ENCODE assay signal across 13 cellular contexts in the genomic region with DNA sequence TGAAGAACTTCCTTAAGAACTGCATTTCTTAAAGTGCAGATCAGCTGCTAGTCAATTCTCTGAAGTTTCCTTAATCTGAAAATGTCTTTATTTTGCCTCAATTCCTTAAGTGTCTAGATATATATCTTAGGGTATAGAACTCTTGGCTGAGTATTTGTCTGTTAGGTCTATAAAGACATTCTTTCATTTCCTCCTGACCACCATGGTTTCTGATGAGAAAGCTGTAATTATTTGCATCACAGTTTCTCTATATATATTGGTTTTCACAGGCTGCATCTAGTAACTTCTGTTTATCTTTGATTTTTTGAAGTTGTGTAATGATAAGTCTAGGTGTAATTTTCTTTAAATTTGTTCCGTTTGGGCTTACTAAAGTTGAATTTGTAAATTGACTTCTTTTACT. TPM values are rescaled to one million over a fixed set of nuclear protein-coding genes. Genes with fewer than 3 reads are reported as not detected.
DNase-seq lines count a peak whose midpoint lies in the region; ATAC-seq lines count a peak whose summit lies in the region.
"Had no signal": no experiment of that assay in that cellular context is flagged by ENCODE, and none has a peak within 500 bp of the region (broad histone marks: within the 10 kb centered on the region; RNA-seq: fewer than 3 reads in every experiment).

No MANE protein-coding gene starts in this region.

- H3K9me3 Mint-ChIP-seq in activated T-helper 1 cell treated with anti-CD3 and anti-CD28 coated beads, Interleukin-12 subunit alpha, Interleukin-12 subunit beta, Interleukin-2, Interleukin-4 antibody, amounts not matched to agents 30 ng/mL and 10 ng/mL and 1 ng/mL, durations not matched to agents 14 hours and 24 hours and 36 hours = peaks cover 20% of the 10 kb centered on the region
- H3K9me3 Mint-ChIP-seq: central memory CD8-positive, alpha-beta T cell had no signal

- H3K4me3 Mint-ChIP-seq in activated T-helper 1 cell treated with anti-CD3 and anti-CD28 coated beads, Interleukin-12 subunit alpha, Interleukin-12 subunit beta, Interleukin-2, Interleukin-4 antibody, amounts not matched to agents 30 ng/mL and 10 ng/mL and 1 ng/mL, durations not matched to agents 14 hours and 24 hours and 36 hours = peak overlapping the region; percentile 19
- H3K4me3 Mint-ChIP-seq: activated naive CD8-positive, alpha-beta T cell treated with anti-CD3 and anti-CD28 coated beads for 36 hours; central memory CD8-positive, alpha-beta T cell had no signal

- intact Hi-C loops in activated T-helper 1 cell treated with anti-CD3 and anti-CD28 coated beads, Interleukin-12 subunit alpha, Interleukin-12 subunit beta, Interleukin-2, Interleukin-4 antibody, amounts not matched to agents 30 ng/mL and 10 ng/mL and 1 ng/mL, durations not matched to agents 14 hours and 24 hours and 36 hours (cut with micrococcal nuclease) = loop anchor here (1.0 kb wide), 1 partner anchor 11 kb away; no protein-coding TSS in a partner anchor

- no peak for DNase-seq in activated T-helper 1 cell treated with anti-CD3 and anti-CD28 coated beads, Interleukin-12 subunit alpha, Interleukin-12 subunit beta, Interleukin-2, Interleukin-4 antibody, amounts not matched to agents 30 ng/mL and 10 ng/mL and 1 ng/mL, durations not matched to agents 14 hours and 24 hours and 36 hours (ENCODE audit: low spot score)
- DNase-seq in NCI-H226 = no peak
- DNase-seq in NCI-H2227 treated with DMSO at 0.1 percent for 48 hours (lab: John Stamatoyannopoulos, UW) = no peak
- DNase-seq in NCI-H774 (lab: John Stamatoyannopoulos, UW) = no peak
- DNase-seq: activated naive CD8-positive, alpha-beta T cell treated with anti-CD3 and anti-CD28 coated beads for 36 hours; NCI-H2171 treated with DMSO at 0.1 percent for 48 hours; Peyer's patch; substantia nigra; T-helper 17 cell had no signal

- H3K27me3 Mint-ChIP-seq in activated T-helper 1 cell treated with anti-CD3 and anti-CD28 coated beads, Interleukin-12 subunit alpha, Interleukin-12 subunit beta, Interleukin-2, Interleukin-4 antibody, amounts not matched to agents 30 ng/mL and 10 ng/mL and 1 ng/mL, durations not matched to agents 14 hours and 24 hours and 36 hours (ENCODE audit: insufficient read depth) = no peaks in the 10 kb centered on the region
- H3K27me3 Mint-ChIP-seq: central memory CD8-positive, alpha-beta T cell; T-helper 17 cell had no signal

- H3K36me3 Mint-ChIP-seq in activated T-helper 1 cell treated with anti-CD3 and anti-CD28 coated beads, Interleukin-12 subunit alpha, Interleukin-12 subunit beta, Interleukin-2, Interleukin-4 antibody, amounts not matched to agents 30 ng/mL and 10 ng/mL and 1 ng/mL, durations not matched to agents 14 hours and 24 hours and 36 hours (ENCODE audit: low read depth) = peaks cover 54% of the 10 kb centered on the region

- ATAC-seq in GM19035 (IDR thresholded peaks at IDR 0.05; ENCODE audit: unreplicated experiment) (peak; percentile 80), GM21717 (IDR thresholded peaks at IDR 0.05; ENCODE audit: unreplicated experiment) (peak; percentile 78), HG03103 (IDR thresholded peaks at IDR 0.05; ENCODE audit: low read depth, unreplicated experiment) (peak; percentile 51)
- ATAC-seq: T-helper 17 cell had no signal

- peaks cover 96% of the 10 kb centered on the region for H3K4me1 Mint-ChIP-seq in activated T-helper 1 cell treated with anti-CD3 and anti-CD28 coated beads, Interleukin-12 subunit alpha, Interleukin-12 subunit beta, Interleukin-2, Interleukin-4 antibody, amounts not matched to agents 30 ng/mL and 10 ng/mL and 1 ng/mL, durations not matched to agents 14 hours and 24 hours and 36 hours (ENCODE audit: low read depth)

- peak overlapping the region; percentile 41 for H3K27ac Mint-ChIP-seq in activated T-helper 1 cell treated with anti-CD3 and anti-CD28 coated beads, Interleukin-12 subunit alpha, Interleukin-12 subunit beta, Interleukin-2, Interleukin-4 antibody, amounts not matched to agents 30 ng/mL and 10 ng/mL and 1 ng/mL, durations not matched to agents 14 hours and 24 hours and 36 hours
- H3K27ac Mint-ChIP-seq: activated naive CD8-positive, alpha-beta T cell treated with anti-CD3 and anti-CD28 coated beads for 36 hours; T-helper 17 cell had no signal

RNA-seq across cellular contexts. Expression of a gene that starts 15.2 kb away (rescaled TPM):
- total RNA-seq in activated T-helper 1 cell treated with anti-CD3 and anti-CD28 coated beads, Interleukin-12 subunit alpha, Interleukin-12 subunit beta, Interleukin-2, Interleukin-4 antibody, amounts not matched to agents 30 ng/mL and 10 ng/mL and 1 ng/mL, durations not matched to agents 14 hours and 24 hours and 36 hours = 250 and 276 TPM in 2 replicates
